Comparison of ENCODE assay signal across 24 cellular contexts in the genomic region with DNA sequence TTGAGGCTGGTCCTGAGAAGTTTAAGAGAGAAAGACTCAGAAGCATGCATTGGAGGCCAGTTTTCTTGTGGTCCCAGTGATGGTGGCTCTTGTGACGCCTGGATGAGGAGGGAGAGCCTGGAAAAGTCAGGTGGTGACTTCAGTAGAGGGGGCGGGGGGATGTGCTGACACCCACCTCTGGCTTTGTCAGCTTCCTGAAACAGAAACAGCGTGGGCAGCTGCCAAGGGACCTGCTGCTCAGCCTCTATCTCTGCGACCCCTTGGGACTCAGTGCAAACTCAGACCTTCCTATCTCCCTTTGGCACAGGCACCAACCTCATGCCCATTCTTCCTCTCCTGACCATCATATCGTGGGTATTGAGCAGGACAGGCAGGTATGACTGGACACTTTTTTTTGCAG. TPM values are rescaled to one million over a fixed set of nuclear protein-coding genes. Genes with fewer than 3 reads are reported as not detected.
DNase-seq lines count a peak whose midpoint lies in the region; ATAC-seq, FAIRE-seq and TF ChIP-seq lines count a peak whose summit lies in the region.
"Had no signal": no experiment of that assay in that cellular context is flagged by ENCODE, and none has a peak within 500 bp of the region (broad histone marks: within the 10 kb centered on the region; RNA-seq: fewer than 3 reads in every experiment).

No MANE protein-coding gene starts in this region.

- in situ Hi-C loops in GM12878 (cut with MboI) = no loop called here

- peak overlapping the region; percentile 52 for H3K27ac Mint-ChIP-seq in CD4-positive, alpha-beta T cell
- H3K27ac Mint-ChIP-seq in HFFc6 = peak overlapping the region; percentile 70; the same call in 1 of the 2 replicates
- H3K27ac Mint-ChIP-seq: nephron; progenitor cell of endocrine pancreas; stimulated activated naive CD8-positive, alpha-beta T cell treated with anti-CD3 and anti-CD28 coated beads, Interleukin-15, Interleukin-2, amounts not matched to agents 100 ng/mL and 50 ng/mL, for 24 hours had no signal

- H3K27me3 ChIP-seq in CD4-positive, alpha-beta T cell (ENCODE audit: control insufficient read depth, insufficient read depth, low read length) = no peaks in the 10 kb centered on the region
- H3K27me3 ChIP-seq in GM12878 (replicated peaks in 1 of 2; ENCODE audit: control insufficient read depth in 2 of 2, insufficient read depth in 2 of 2, low read length in 1 of 2) = no peaks in the 10 kb centered on the region
- no peaks in the 10 kb centered on the region for H3K27me3 ChIP-seq in neutrophil
- H3K27me3 ChIP-seq: esophagus muscularis mucosa, gastrocnemius medialis, tibial artery had no signal

- H3K36me3 Mint-ChIP-seq in CD4-positive, alpha-beta T cell (ENCODE audit: low read depth) = peaks cover 28% of the 10 kb centered on the region
- peaks cover 7% of the 10 kb centered on the region; the same call in 1 of the 2 replicates for H3K36me3 Mint-ChIP-seq in HFFc6 (ENCODE audit: low read depth)

- BruUV-seq in GM12878 (replicated peaks; lab: Mats Ljungman, UMichigan) = no TSS peak

- ATAC-seq in CD4-positive, alpha-beta T cell (ENCODE audit: poor library complexity) = no peak
- ATAC-seq in GM12878 (peak; percentile 34), GM19035 (IDR thresholded peaks at IDR 0.05; ENCODE audit: unreplicated experiment) (no peak), GM21367 (IDR thresholded peaks at IDR 0.05; ENCODE audit: unreplicated experiment) (no peak)
- ATAC-seq: gastrocnemius medialis had no signal

- peaks cover 28% of the 10 kb centered on the region for H3K4me1 ChIP-seq in GM12878 (ENCODE audit: control insufficient read depth, insufficient read depth, low read length)
- H3K4me1 ChIP-seq in neutrophil (ENCODE audit: control insufficient read depth in 1 of 2, insufficient read depth in 1 of 2, low read depth in 1 of 2, low read length in 1 of 2) = peaks cover 52 to 59% of the 10 kb centered on the region in 2 experiments

- POLR2A ChIA-PET in CD4-positive, alpha-beta T cell (lab: Charles Lee) = no interaction called here
- POLR2A ChIA-PET in GM12878 (lab: Charles Lee) = no interaction called here

- H3K9me3 ChIP-seq in CD4-positive, alpha-beta T cell (ENCODE audit: control insufficient read depth, low read length) = no peaks in the 10 kb centered on the region
- H3K9me3 ChIP-seq in GM12878 (replicated peaks; ENCODE audit: control insufficient read depth, insufficient read depth, low read length) (no peaks in the 10 kb centered on the region), neutrophil (no peaks in the 10 kb centered on the region)
- H3K9me3 ChIP-seq: esophagus muscularis mucosa, gastrocnemius medialis, tibial artery had no signal

- H3K4me3 ChIP-seq in GM12878 (peak overlapping the region; percentile 7; the same call in 1 of the 2 replicates), neutrophil (ENCODE audit: low read depth in 1 of 2, low read length in 1 of 2) (no peak overlapping the region)
- H3K4me3 ChIP-seq: esophagus muscularis mucosa, gastrocnemius medialis, tibial artery had no signal

- TF ChIP-seq CTCF in CD4-positive, alpha-beta T cell (IDR thresholded peaks at IDR 0.05) = no peak
- TF ChIP-seq CTCF in HFFc6 (IDR thresholded peaks at IDR 0.05) (no peak), GM12878 (IDR thresholded peaks at IDR 0.05 in 2 of 3, conservative IDR thresholded peaks at IDR 0.05 in 1 of 3; ENCODE audit: control insufficient read depth in 2 of 3, extremely low read depth in 1 of 3, insufficient read depth in 1 of 3, low read depth in 3 of 3, low read length in 3 of 3) (no peak), neutrophil (IDR thresholded peaks at IDR 0.05) (no peak)

- no peaks in the 10 kb centered on the region for H4K20me1 ChIP-seq in GM12878 (ENCODE audit: control insufficient read depth, insufficient read depth)

- peaks cover 67% of the 10 kb centered on the region for H3K4me1 Mint-ChIP-seq in CD4-positive, alpha-beta T cell (ENCODE audit: low read depth)
- peaks cover 75% of the 10 kb centered on the region for H3K4me1 Mint-ChIP-seq in HFFc6 (ENCODE audit: low read depth)

- peak; percentile 75 for FAIRE-seq in GM12878 (lab: Jason Lieb, UNC)
- FAIRE-seq: TTC549 had no signal

- no peak for DNase-seq in CD4-positive, alpha-beta T cell
- DNase-seq in HFFc6 = no peak
- DNase-seq in GM12878 (ENCODE audit: low read depth, low spot score) = no peak
- no peak for DNase-seq in amniotic stem cell (lab: John Stamatoyannopoulos, UW)
- DNase-seq: activated CD4-positive, alpha-beta T cell treated with anti-CD3 and anti-CD28 coated beads for 4 hours; activated effector memory CD4-positive, alpha-beta T cell treated with Interleukin-2 at 50 U/mL for 16 hours; Calu3; central memory CD4-positive, alpha-beta T cell; effector CD4-positive, alpha-beta T cell; gastrocnemius medialis; islet precursor cell; NCI-H187; NCI-H82; Right ventricle myocardium superior; SW 1271; tibial artery had no signal

- CTCF ChIA-PET in CD4-positive, alpha-beta T cell (lab: Charles Lee) = no interaction called here
- CTCF ChIA-PET in GM12878 (lab: Yijun Ruan, JAX) = interaction anchor here (0.8 to 1.9 kb wide), 3 partner anchors 15 to 35 kb away, joined by 3 to 5 read pairs (median 4); no protein-coding TSS in a partner anchor

- no peaks in the 10 kb centered on the region for H3K9me3 Mint-ChIP-seq in CD4-positive, alpha-beta T cell
- no peaks in the 10 kb centered on the region for H3K9me3 Mint-ChIP-seq in HFFc6
- H3K9me3 Mint-ChIP-seq: nephron; stimulated activated naive CD8-positive, alpha-beta T cell treated with anti-CD3 and anti-CD28 coated beads, Interleukin-15, Interleukin-2, amounts not matched to agents 100 ng/mL and 50 ng/mL, for 24 hours had no signal

- peak overlapping the region; percentile 57 for H3K4me2 ChIP-seq in GM12878 (ENCODE audit: control insufficient read depth, insufficient read depth)

- SMC1A ChIA-PET in GM12878 (lab: Charles Lee; ENCODE audit: uncharacterized antibody, unreplicated experiment) = interaction anchor here (0.7 to 1.4 kb wide), 3 partner anchors 9 to 22 kb away, joined by 3 to 4 read pairs (median 4); no protein-coding TSS in a partner anchor

- no peak overlapping the region for H3K4me3 Mint-ChIP-seq in CD4-positive, alpha-beta T cell
- H3K4me3 Mint-ChIP-seq in HFFc6 = no peak overlapping the region
- H3K4me3 Mint-ChIP-seq: nephron; stimulated activated naive CD8-positive, alpha-beta T cell treated with anti-CD3 and anti-CD28 coated beads, Interleukin-15, Interleukin-2, amounts not matched to agents 100 ng/mL and 50 ng/mL, for 24 hours had no signal

- no peak for TF ChIP-seq EP300 in GM12878 (IDR thresholded peaks at IDR 0.05; ENCODE audit: borderline replicate concordance in 1 of 2, control insufficient read depth in 1 of 2, low read depth in 2 of 2, low read length in 2 of 2)

- RAD21 ChIA-PET in GM12878 (lab: Charles Lee; ENCODE audit: unreplicated experiment) = no interaction called here

- H3K27ac ChIP-seq in CD4-positive, alpha-beta T cell (ENCODE audit: low read depth, low read length) = no peak overlapping the region
- H3K27ac ChIP-seq in GM12878 (ENCODE audit: control insufficient read depth, insufficient read depth) = peak overlapping the region; percentile 68
- peak overlapping the region; percentile 79 for H3K27ac ChIP-seq in neutrophil
- H3K27ac ChIP-seq: esophagus muscularis mucosa, gastrocnemius medialis, tibial artery had no signal

- WGBS in GM12878 (ENCODE audit: insufficient coverage, insufficient replicate concordance, low lambda C conversion rate, missing lambda C conversion rate) = 26% methylated on average over 5 of the region's 5 CpGs

- H3K36me3 ChIP-seq in GM12878 (ENCODE audit: control insufficient read depth in 2 of 2, insufficient read depth in 2 of 2, low read length in 1 of 2) = peaks cover 0 to 8% of the 10 kb centered on the region in 2 experiments; a peak in 2 of 4 replicates
- no peaks in the 10 kb centered on the region for H3K36me3 ChIP-seq in neutrophil
- H3K36me3 ChIP-seq: gastrocnemius medialis had no signal

- TF ChIP-seq POLR2A in GM12878 (IDR thresholded peaks at IDR 0.05; ENCODE audit: low read depth, low read length) = no peak

- intact Hi-C loops in CD4-positive, alpha-beta T cell (cut with DNase I, micrococcal nuclease) = loop anchor here in 1 of 2 experiments (10.0 kb wide), 1 partner anchor 872 kb away; the partner anchor contains the start of gene UXS1
- intact Hi-C loops in GM12878 (cut with micrococcal nuclease; ENCODE audit: unreplicated experiment) = no loop called here

- no peak overlapping the region for H3K9ac ChIP-seq in GM12878 (ENCODE audit: control insufficient read depth, insufficient read depth, low read length)

- no peak overlapping the region for H2AFZ ChIP-seq in GM12878 (ENCODE audit: control insufficient read depth, low read depth, low read length)

- no peaks in the 10 kb centered on the region for H3K27me3 Mint-ChIP-seq in CD4-positive, alpha-beta T cell
- no peaks in the 10 kb centered on the region for H3K27me3 Mint-ChIP-seq in HFFc6 (ENCODE audit: insufficient read depth)
- H3K27me3 Mint-ChIP-seq: progenitor cell of endocrine pancreas; stimulated activated naive CD8-positive, alpha-beta T cell treated with anti-CD3 and anti-CD28 coated beads, Interleukin-15, Interleukin-2, amounts not matched to agents 100 ng/mL and 50 ng/mL, for 24 hours had no signal

- peaks cover 81% of the 10 kb centered on the region for H3K79me2 ChIP-seq in GM12878 (ENCODE audit: control insufficient read depth, insufficient read depth, low read length)

- TF ChIP-seq RAD21 in GM12878 (IDR thresholded peaks at IDR 0.05; ENCODE audit: insufficient read depth, low read depth, low read length) = no peak

RNA-seq across cellular contexts. Expression of gene TGFBRAP1, which starts 6.4 kb away (rescaled TPM):
- total RNA-seq in CD4-positive, alpha-beta T cell = 10 to 100 TPM; 14.9 to 16.6 TPM
- total RNA-seq in HFFc6 (2021; fragmentation: NEBNext Ultra II Directional; extraction: Animal tissue kit (Norgen Biotek cat#: 25700)) = 10 to 100 TPM; 18.9 to 22.5 (median 19.8) TPM
- 28.5 and 29.8 TPM in 2 replicates for total RNA-seq in GM12878 (2013; cell fraction: nucleolus; rRNA removed)
- total RNA-seq in GM12878 (2014; rRNA removed) = 27.6 and 30.0 TPM in 2 replicates
- 21.1 and 22.5 TPM in 2 replicates for total RNA-seq in GM12878 (2014; rRNA removed; fragmentation: Illumina TruSeq; extraction: Trizol)
- 35.2 and 37.4 TPM in 2 replicates for total RNA-seq in GM12878 (2021)
- polyA plus RNA-seq in GM12878 (2011; ENCODE audit: low read depth) = 10.2 TPM
- polyA plus RNA-seq in GM12878 (2011; rRNA removed) = 13.0 and 16.2 TPM in 2 replicates
- polyA plus RNA-seq in GM12878 (2011; cell fraction: cytosol; rRNA removed) = 20.0 and 21.0 TPM in 2 replicates
- 19.8 and 24.6 TPM in 2 replicates for polyA plus RNA-seq in GM12878 (2011; cell fraction: nucleus; rRNA removed)
- polyA plus RNA-seq in GM12878 (2012) = 14.5 and 15.6 TPM in 2 replicates
- polyA plus RNA-seq in GM12878 (2014; fragmentation: Illumina TruSeq; extraction: Trizol) = 23.4 and 28.0 TPM in 2 replicates
- polyA plus RNA-seq in GM12878 (2014; fragmentation: Nextera tagmentation; extraction: Ambion mirVana) = 1 to 10 TPM; 7.9 to 8.1 TPM
- 26.5 and 28.2 TPM in 2 replicates for polyA plus RNA-seq in GM12878 (2014; rRNA removed)
- 10 to 100 TPM in 1 of 2 experiments, 1 to 10 TPM in 1; 8.6 to 24.9 TPM for polyA plus RNA-seq in GM12878 (2016; fragmentation: Nextera tagmentation; extraction: Ambion mirVana)
- polyA minus RNA-seq in GM12878 (2011; rRNA and poly(A)+ RNA removed) = 26.4 and 31.2 TPM in 2 replicates
- 12.5 and 13.8 TPM in 2 replicates for polyA minus RNA-seq in GM12878 (2011; cell fraction: cytosol; rRNA and poly(A)+ RNA removed)
- 14.5 and 21.4 TPM in 2 replicates for polyA minus RNA-seq in GM12878 (2011; cell fraction: nucleus; rRNA and poly(A)+ RNA removed)

RNA-seq across cellular contexts. Expression of gene C2orf49, which starts 14.2 kb away (rescaled TPM):
- 10 to 100 TPM; 28.8 to 29.4 TPM for total RNA-seq in CD4-positive, alpha-beta T cell
- total RNA-seq in HFFc6 (2021; fragmentation: NEBNext Ultra II Directional; extraction: Animal tissue kit (Norgen Biotek cat#: 25700)) = 10 to 100 TPM; 17.7 to 25.4 (median 20.0) TPM
- total RNA-seq in GM12878 (2013; cell fraction: nucleolus; rRNA removed) = 38.8 and 40.1 TPM in 2 replicates
- total RNA-seq in GM12878 (2014; rRNA removed) (7.2 and 7.3 TPM in 2 replicates), GM12878 (2014; rRNA removed; fragmentation: Illumina TruSeq; extraction: Trizol) (15.9 and 16.1 TPM in 2 replicates), GM12878 (2021) (11.3 and 13.2 TPM in 2 replicates)
- polyA plus RNA-seq in GM12878 (2011; ENCODE audit: low read depth) = 5.6 TPM
- polyA plus RNA-seq in GM12878 (2011; rRNA removed) (24.2 and 39.4 TPM in 2 replicates), GM12878 (2014; fragmentation: Illumina TruSeq; extraction: Trizol) (20.8 and 22.2 TPM in 2 replicates), GM12878 (2014; fragmentation: Nextera tagmentation; extraction: Ambion mirVana) (10 to 100 TPM; 15.7 to 19.5 TPM), GM12878 (2014; rRNA removed) (10.0 and 11.4 TPM in 2 replicates), GM12878 (2016; fragmentation: Nextera tagmentation; extraction: Ambion mirVana) (10 to 100 TPM; 13.5 to 15.2 TPM)
- 8.5 and 9.2 TPM in 2 replicates for polyA plus RNA-seq in GM12878 (2011; cell fraction: cytosol; rRNA removed)
- 7.9 and 8.6 TPM in 2 replicates for polyA plus RNA-seq in GM12878 (2011; cell fraction: nucleus; rRNA removed)
- polyA plus RNA-seq in GM12878 (2012) = 14.0 and 16.8 TPM in 2 replicates
- 7.2 and 7.8 TPM in 2 replicates for polyA minus RNA-seq in GM12878 (2011; rRNA and poly(A)+ RNA removed)
- 5.1 and 9.5 TPM in 2 replicates for polyA minus RNA-seq in GM12878 (2011; cell fraction: cytosol; rRNA and poly(A)+ RNA removed)
- 6.6 and 9.1 TPM in 2 replicates for polyA minus RNA-seq in GM12878 (2011; cell fraction: nucleus; rRNA and poly(A)+ RNA removed)
